Comparison of ENCODE assay signal across 12 cellular contexts in the genomic region with DNA sequence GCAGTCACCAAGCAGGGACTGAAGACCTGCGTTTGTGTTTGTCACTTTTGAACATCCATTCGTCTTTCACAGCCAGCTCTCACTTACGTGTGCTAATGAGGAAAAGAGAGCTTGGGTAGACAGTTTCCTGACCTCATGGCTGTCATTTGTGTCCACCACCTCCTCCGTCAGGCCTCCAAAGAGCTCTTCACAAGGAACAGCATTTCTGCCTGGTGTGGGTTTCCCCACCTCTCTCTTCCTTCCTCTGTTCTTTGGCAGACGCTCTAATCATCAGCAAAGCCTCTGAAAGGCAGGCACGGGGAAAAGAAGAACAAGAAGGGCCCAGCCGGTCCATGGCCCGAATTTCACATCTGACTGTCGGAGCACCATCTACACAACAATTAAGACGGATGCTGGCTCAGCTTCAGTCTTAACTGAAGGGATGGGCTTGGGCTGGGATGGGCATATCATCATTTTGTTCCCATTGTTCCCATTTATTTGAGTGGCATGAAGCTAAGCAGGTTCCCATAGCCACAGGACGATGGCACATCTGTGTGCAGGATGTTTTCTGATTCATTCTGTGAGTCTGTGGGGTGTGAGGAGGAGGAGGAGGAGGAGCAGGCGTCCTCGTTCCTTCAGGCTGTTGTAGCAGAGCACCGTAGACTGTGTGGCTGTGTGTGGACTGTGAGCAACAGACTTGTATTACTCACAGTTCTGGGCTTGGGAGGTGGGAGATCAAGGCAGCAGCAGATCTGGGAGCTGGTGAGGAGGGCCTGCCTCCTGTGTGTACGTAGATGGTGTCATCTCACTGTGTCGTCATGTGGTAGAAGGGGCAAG.
A peak's percentile ranks its signal among the peaks of the same experiment; 100 is the strongest.
DNase-seq lines count a peak whose midpoint lies in the region; ATAC-seq and TF ChIP-seq lines count a peak whose summit lies in the region.
"Had no signal": no experiment of that assay in that cellular context is flagged by ENCODE, and none has a peak within 500 bp of the region (broad histone marks: within the 10 kb centered on the region; RNA-seq: fewer than 3 reads in every experiment).

No MANE protein-coding gene starts in this region.

- no peak overlapping the region for H2AFZ ChIP-seq in neuronal stem cell (ENCODE audit: low read length)

- H3K4me2 ChIP-seq in neuronal stem cell (ENCODE audit: insufficient read depth, low read length, poor library complexity, severe bottlenecking): no peak overlapping the region
- H3K4me2 ChIP-seq: A549 had no signal

- H4K91ac ChIP-seq in neuronal stem cell (ENCODE audit: low read depth, low read length, poor library complexity): no peak overlapping the region

- H3K4me3 Mint-ChIP-seq in brain: no peak overlapping the region

- no peak overlapping the region for H2AK5ac ChIP-seq in neuronal stem cell (ENCODE audit: low read depth, low read length)

- H3K27ac Mint-ChIP-seq in brain: peak overlapping the region in 4 of 5 experiments; percentile 27 to 74 (median 62)

- H3K79me1 ChIP-seq in neuronal stem cell (ENCODE audit: low read depth, low read length): no peaks in the 10 kb centered on the region

- peaks cover 64% of the 10 kb centered on the region for H3K4me1 Mint-ChIP-seq in brain

- H2BK15ac ChIP-seq in neuronal stem cell (ENCODE audit: low read length): no peak overlapping the region

- H3K4me1 ChIP-seq in neuronal stem cell (ENCODE audit: control insufficient read depth in 2 of 2, insufficient read depth in 1 of 2, low read depth in 1 of 2, low read length in 2 of 2): peaks cover 0 to 3% of the 10 kb centered on the region in 2 donors

- H3K9me3 ChIP-seq in neuronal stem cell (replicated peaks in 1 of 2; ENCODE audit: control insufficient read depth in 2 of 2, insufficient read depth in 1 of 2, low read depth in 1 of 2, low read length in 2 of 2) (no peaks in the 10 kb centered on the region), MG63 (no peaks in the 10 kb centered on the region)
- H3K9me3 ChIP-seq: A549 had no signal

- ATAC-seq in activated CD4-positive, CD25-positive, alpha-beta regulatory T cell treated with anti-CD3 and anti-CD28 coated beads, Interleukin-2, amount 50 U/mL, for 24 hours: peak; percentile 32 to 41
- no peak for ATAC-seq in GM21367 (IDR thresholded peaks at IDR 0.05; ENCODE audit: unreplicated experiment)
- ATAC-seq in left lobe of liver: no peak
- ATAC-seq: A549 had no signal

- no peak overlapping the region for H3K27ac ChIP-seq in neuronal stem cell (replicated peaks; ENCODE audit: low read length)
- H3K27ac ChIP-seq: A549, epithelial cell of prostate had no signal

- peaks cover 0 to 3% (median 0%) of the 10 kb centered on the region in 5 experiments for H3K9me3 Mint-ChIP-seq in brain

- no peak overlapping the region for H2BK120ac ChIP-seq in neuronal stem cell (ENCODE audit: low read depth, low read length)

- no peak overlapping the region for H3K4ac ChIP-seq in neuronal stem cell (ENCODE audit: low read length)

- H3K23ac ChIP-seq in neuronal stem cell (ENCODE audit: low read depth, low read length, poor library complexity): no peak overlapping the region

- TF ChIP-seq CTCF in HFF-Myc (IDR thresholded peaks at IDR 0.05; ENCODE audit: low read depth, low read length, missing control alignments) (no peak), brain (conservative IDR thresholded peaks at IDR 0.05) (no peak)

- H2BK12ac ChIP-seq in neuronal stem cell (ENCODE audit: low read length): no peak overlapping the region

- DNase-seq in activated CD4-positive, CD25-positive, alpha-beta regulatory T cell treated with anti-CD3 and anti-CD28 coated beads, Interleukin-2, amount 50 U/mL, for 72 hours: no peak
- DNase-seq in HFF-Myc (ENCODE audit: extremely low read depth, low read depth) (peak; percentile 87), neuronal stem cell (ENCODE audit: low spot score) (no peak), left lobe of liver (ENCODE audit: low spot score) (no peak), MG63 (no peak)
- DNase-seq: KG1, NCI-H2227 treated with DMSO at 0.1 percent for 48 hours had no signal

- no peak overlapping the region for H2BK5ac ChIP-seq in neuronal stem cell (ENCODE audit: low read length)

- no peak overlapping the region for H3K9ac ChIP-seq in neuronal stem cell (ENCODE audit: low read depth, low read length, poor library complexity)

- no CpG with 5 or more reads among the region's 16 CpGs for WGBS in neuronal stem cell (ENCODE audit: extremely low coverage in 2 of 2, insufficient read length in 2 of 2, insufficient replicate concordance in 1 of 2), 2 donors

- no peaks in the 10 kb centered on the region for H3K27me3 Mint-ChIP-seq in brain

- peak overlapping the region; percentile 29 for H4K8ac ChIP-seq in neuronal stem cell (ENCODE audit: low read depth, low read length)

- H3K36me3 Mint-ChIP-seq in brain: peaks cover 23% of the 10 kb centered on the region

- no peak overlapping the region for H3K14ac ChIP-seq in neuronal stem cell (ENCODE audit: low read length)

- H3K27me3 ChIP-seq in neuronal stem cell (ENCODE audit: control insufficient read depth in 3 of 3, insufficient read depth in 3 of 3, low read depth in 1 of 3, low read length in 3 of 3) (no peaks in the 10 kb centered on the region), MG63 (no peaks in the 10 kb centered on the region)

- no peak overlapping the region for H3K18ac ChIP-seq in neuronal stem cell (ENCODE audit: low read length)

- H3K36me3 ChIP-seq in neuronal stem cell (replicated peaks in 1 of 2; ENCODE audit: control insufficient read depth in 2 of 2, insufficient read depth in 2 of 2, low read length in 2 of 2) (no peaks in the 10 kb centered on the region), MG63 (no peaks in the 10 kb centered on the region)

- H3K4me3 ChIP-seq in HFF-Myc (replicated peaks; ENCODE audit: low read depth, low read length) (peak overlapping the region; percentile 2; the same call in 1 of the 2 replicates), neuronal stem cell (ENCODE audit: low read length in 2 of 2) (no peak overlapping the region), MG63 (no peak overlapping the region)
- H3K4me3 ChIP-seq: A549 had no signal

Comparison
In these comparisons a context has a peak if more than half of its experiments do, and no peak if none do; other contexts are left out.
1. ATAC-seq: peak in activated CD4-positive, CD25-positive, alpha-beta regulatory T cell treated with anti-CD3 and anti-CD28 coated beads, Interleukin-2, amount 50 U/mL, for 24 hours (2 of 2); none in GM21367 (single experiment) and left lobe of liver (single experiment).